ENCODE assay signal across 1 cellular context in the genomic region with DNA sequence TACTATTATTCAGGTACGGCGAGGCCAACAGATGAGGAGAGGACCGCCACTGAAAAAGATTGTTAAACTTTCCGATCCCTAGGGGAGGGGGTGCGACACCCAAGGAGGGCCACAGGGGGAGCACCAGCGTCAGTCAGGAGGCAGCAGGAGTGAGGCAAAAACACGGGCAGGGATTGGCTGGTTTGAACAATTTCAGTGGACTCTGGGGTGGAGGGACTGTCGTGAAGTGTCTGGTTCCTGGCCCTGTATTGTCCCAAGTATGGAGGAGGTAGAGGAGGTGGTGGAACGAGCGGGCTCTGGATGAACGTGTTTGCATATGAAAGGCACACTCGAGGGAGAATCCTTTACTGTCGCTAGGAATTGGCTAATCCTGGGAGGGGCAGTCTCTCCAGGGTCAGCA.
TF ChIP-seq lines count a peak whose summit lies in the region.

No MANE protein-coding gene starts in this region.

TF ChIP-seq in H1, 55 proteins besides CTCF, POLR2A, EP300 and RAD21:
- no peak for TF ChIP-seq TBP (IDR thresholded peaks at IDR 0.05; ENCODE audit: low read depth, low read length)
- TF ChIP-seq GTF2F1 (IDR thresholded peaks at IDR 0.05; ENCODE audit: borderline replicate concordance, low read depth, low read length), result no peak
- TF ChIP-seq, protein P1, sequence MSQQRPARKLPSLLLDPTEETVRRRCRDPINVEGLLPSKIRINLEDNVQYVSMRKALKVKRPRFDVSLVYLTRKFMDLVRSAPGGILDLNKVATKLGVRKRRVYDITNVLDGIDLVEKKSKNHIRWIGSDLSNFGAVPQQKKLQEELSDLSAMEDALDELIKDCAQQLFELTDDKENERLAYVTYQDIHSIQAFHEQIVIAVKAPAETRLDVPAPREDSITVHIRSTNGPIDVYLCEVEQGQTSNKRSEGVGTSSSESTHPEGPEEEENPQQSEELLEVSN (IDR thresholded peaks at IDR 0.05), result peak; percentile 47; the same call in 1 of the 2 replicates
- no peak for TF ChIP-seq SIRT6 (IDR thresholded peaks at IDR 0.05; ENCODE audit: low read length)
- no peak for TF ChIP-seq GABPA (IDR thresholded peaks at IDR 0.05; ENCODE audit: borderline replicate concordance, insufficient read depth, low read length)
- TF ChIP-seq, protein P2, sequence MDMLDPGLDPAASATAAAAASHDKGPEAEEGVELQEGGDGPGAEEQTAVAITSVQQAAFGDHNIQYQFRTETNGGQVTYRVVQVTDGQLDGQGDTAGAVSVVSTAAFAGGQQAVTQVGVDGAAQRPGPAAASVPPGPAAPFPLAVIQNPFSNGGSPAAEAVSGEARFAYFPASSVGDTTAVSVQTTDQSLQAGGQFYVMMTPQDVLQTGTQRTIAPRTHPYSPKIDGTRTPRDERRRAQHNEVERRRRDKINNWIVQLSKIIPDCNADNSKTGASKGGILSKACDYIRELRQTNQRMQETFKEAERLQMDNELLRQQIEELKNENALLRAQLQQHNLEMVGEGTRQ (IDR thresholded peaks at IDR 0.05; ENCODE audit: low read length), result no peak
- peak; percentile 32 for TF ChIP-seq ASH2L (IDR thresholded peaks at IDR 0.05; ENCODE audit: low read length)
- TF ChIP-seq TAF7 (optimal IDR thresholded peaks at IDR 0.05; ENCODE audit: borderline replicate concordance, low read depth, low read length), result no peak
- 0 out of 2 replicates have a peak, but pooled peaks have one; percentile 29 for TF ChIP-seq TAF1 (IDR thresholded peaks at IDR 0.05; ENCODE audit: low read depth, low read length)
